ENCODE assay signal across 8 cellular contexts in genomic region chr10:101041252-101041761, GRCh38. TPM values are rescaled to one million over a fixed set of nuclear protein-coding genes. Genes with fewer than 3 reads are reported as not detected.
A peak's percentile ranks its signal among the peaks of the same experiment; 100 is the strongest.
DNase-seq lines count a peak whose midpoint lies in the region; ATAC-seq and TF ChIP-seq lines count a peak whose summit lies in the region.

No MANE protein-coding gene starts in this region.

- no peak for TF ChIP-seq POLR2A in right lobe of liver (IDR thresholded peaks at IDR 0.05)

- H3K4me3 ChIP-seq in right lobe of liver: no peak overlapping the region

- H3K36me3 ChIP-seq in right lobe of liver: peaks cover 0 to 5% (median 1%) of the 10 kb centered on the region in 4 donors

- H3K4me3 Mint-ChIP-seq in WTC11: no peak overlapping the region

- DNase-seq in 8988T (peak; percentile 71), NCI-H345 treated with DMSO at 0.1 percent for 48 hours (lab: John Stamatoyannopoulos, UW; ENCODE audit: unreplicated experiment) (peak; percentile 33), WTC11 (ENCODE audit: low spot score) (peak; percentile 87), cerebellum (ENCODE audit: low spot score) (peak; percentile 89), right lobe of liver (peak in 2 of 3 donors; percentile 67 to 80)
- DNase-seq in stimulated activated CD8-positive, alpha-beta memory T cell treated with anti-CD3 and anti-CD28 coated beads, Interleukin-15, amount 100 ng/mL, for 48 hours (ENCODE audit: low read depth in 2 of 2): peak; percentile 45 to 50

- peaks cover 0 to 12% (median 6%) of the 10 kb centered on the region in 4 donors for H3K4me1 ChIP-seq in right lobe of liver

- POLR2A ChIA-PET in WTC11 (lab: Charles Lee): interaction anchor here (0.6 to 0.7 kb wide), 2 partner anchors 31 to 35 kb away, joined by 4 to 9 read pairs; no protein-coding TSS in a partner anchor

- H3K27ac ChIP-seq in right lobe of liver: no peak overlapping the region

- TF ChIP-seq CTCF in GM12872 (IDR thresholded peaks at IDR 0.05; ENCODE audit: insufficient read depth, low read depth, low read length) (peak; percentile 85), WTC11 (IDR thresholded peaks at IDR 0.05) (peak; percentile 70), right lobe of liver (IDR thresholded peaks at IDR 0.05) (peak; percentile 66 to 90 (median 88))

- intact Hi-C loops in right lobe of liver (cut with DNase I): no loop called here

- no peaks in the 10 kb centered on the region for H3K36me3 Mint-ChIP-seq in WTC11

- WGBS in right lobe of liver (ENCODE audit: insufficient coverage, low coverage, low lambda C conversion rate, missing lambda C conversion rate): 0% methylated on average over 5 of the region's 6 CpGs

- no peak overlapping the region for H3K27ac Mint-ChIP-seq in WTC11

- peaks cover 53% of the 10 kb centered on the region for H3K27me3 Mint-ChIP-seq in WTC11 (ENCODE audit: low read depth)

- no peaks in the 10 kb centered on the region for H3K9me3 Mint-ChIP-seq in WTC11

- no peaks in the 10 kb centered on the region for H3K27me3 ChIP-seq in right lobe of liver

- ATAC-seq in HG03064 (IDR thresholded peaks at IDR 0.05; ENCODE audit: low read depth, unreplicated experiment) (peak; percentile 45), WTC11 (peak; percentile 72), right lobe of liver (peak; percentile 65 to 71 (median 68))

- CTCF ChIA-PET in WTC11 (lab: Charles Lee): interaction anchor here (0.6 to 9.7 kb wide), 37 partner anchors 9 to 1761 kb away, joined by 3 to 143 read pairs (median 6); partner anchors contain the start of genes KAZALD1, LZTS2, PDZD7 and SEMA4G

- H3K4me1 Mint-ChIP-seq in WTC11: peaks cover 20% of the 10 kb centered on the region

- no peaks in the 10 kb centered on the region for H3K9me3 ChIP-seq in right lobe of liver

TF ChIP-seq in WTC11, 78 proteins besides CTCF, POLR2A, EP300 and RAD21:
- no peak for TF ChIP-seq ESRRA (CRISPR knock-in tag; IDR thresholded peaks at IDR 0.05; ENCODE audit: borderline replicate concordance)
- TF ChIP-seq, protein P1, sequence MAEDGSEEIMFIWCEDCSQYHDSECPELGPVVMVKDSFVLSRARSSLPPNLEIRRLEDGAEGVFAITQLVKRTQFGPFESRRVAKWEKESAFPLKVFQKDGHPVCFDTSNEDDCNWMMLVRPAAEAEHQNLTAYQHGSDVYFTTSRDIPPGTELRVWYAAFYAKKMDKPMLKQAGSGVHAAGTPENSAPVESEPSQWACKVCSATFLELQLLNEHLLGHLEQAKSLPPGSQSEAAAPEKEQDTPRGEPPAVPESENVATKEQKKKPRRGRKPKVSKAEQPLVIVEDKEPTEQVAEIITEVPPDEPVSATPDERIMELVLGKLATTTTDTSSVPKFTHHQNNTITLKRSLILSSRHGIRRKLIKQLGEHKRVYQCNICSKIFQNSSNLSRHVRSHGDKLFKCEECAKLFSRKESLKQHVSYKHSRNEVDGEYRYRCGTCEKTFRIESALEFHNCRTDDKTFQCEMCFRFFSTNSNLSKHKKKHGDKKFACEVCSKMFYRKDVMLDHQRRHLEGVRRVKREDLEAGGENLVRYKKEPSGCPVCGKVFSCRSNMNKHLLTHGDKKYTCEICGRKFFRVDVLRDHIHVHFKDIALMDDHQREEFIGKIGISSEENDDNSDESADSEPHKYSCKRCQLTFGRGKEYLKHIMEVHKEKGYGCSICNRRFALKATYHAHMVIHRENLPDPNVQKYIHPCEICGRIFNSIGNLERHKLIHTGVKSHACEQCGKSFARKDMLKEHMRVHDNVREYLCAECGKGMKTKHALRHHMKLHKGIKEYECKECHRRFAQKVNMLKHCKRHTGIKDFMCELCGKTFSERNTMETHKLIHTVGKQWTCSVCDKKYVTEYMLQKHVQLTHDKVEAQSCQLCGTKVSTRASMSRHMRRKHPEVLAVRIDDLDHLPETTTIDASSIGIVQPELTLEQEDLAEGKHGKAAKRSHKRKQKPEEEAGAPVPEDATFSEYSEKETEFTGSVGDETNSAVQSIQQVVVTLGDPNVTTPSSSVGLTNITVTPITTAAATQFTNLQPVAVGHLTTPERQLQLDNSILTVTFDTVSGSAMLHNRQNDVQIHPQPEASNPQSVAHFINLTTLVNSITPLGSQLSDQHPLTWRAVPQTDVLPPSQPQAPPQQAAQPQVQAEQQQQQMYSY (CRISPR knock-in tag; IDR thresholded peaks at IDR 0.05): peak; percentile 57
- TF ChIP-seq SMAD4 (CRISPR knock-in tag; IDR thresholded peaks at IDR 0.05): no peak
- no peak for TF ChIP-seq ZSCAN18 (CRISPR knock-in tag; IDR thresholded peaks at IDR 0.05)
- no peak for TF ChIP-seq ZNF423 (CRISPR knock-in tag; IDR thresholded peaks at IDR 0.05)
- TF ChIP-seq HMGA2 (CRISPR knock-in tag; IDR thresholded peaks at IDR 0.05): no peak

RNA-seq across cellular contexts. Expression of gene SFXN3, which starts 10.3 kb away (rescaled TPM):
- total RNA-seq in WTC11 (2021) (2.5 to 5.6 TPM (median 3.2 TPM) in 3 replicates), cerebellum (47.7 TPM), right lobe of liver (10 to 100 TPM in 2 of 6 experiments, 1 to 10 TPM in 4; 4.0 to 17.0 (median 7.6) TPM)

RNA-seq across cellular contexts. Expression of gene PDZD7, which starts 10.4 kb away (rescaled TPM):
- 1.9 to 2.7 TPM (median 2.6 TPM) in 3 replicates for total RNA-seq in WTC11 (2021)
- 5.9 TPM for total RNA-seq in cerebellum
- total RNA-seq in right lobe of liver: under 1 TPM in 5 of 6 experiments, not detected in 1; 0.15 to 0.50 (median 0.20) TPM

RNA-seq across cellular contexts. Expression of gene KAZALD1, which starts 20.5 kb away (rescaled TPM):
- total RNA-seq in WTC11 (2021) (9.6 to 19.2 TPM (median 10.2 TPM) in 3 replicates), cerebellum (1.3 TPM), right lobe of liver (1 to 10 TPM in 1 of 6 experiments, under 1 TPM in 5; 0.22 to 1.1 (median 0.57) TPM)

RNA-seq across cellular contexts. Expression of gene LZTS2, which starts 41.7 kb away (rescaled TPM):
- 84.6 to 93.1 TPM (median 91.1 TPM) in 3 replicates for total RNA-seq in WTC11 (2021)
- total RNA-seq in cerebellum: 23.9 TPM
- total RNA-seq in right lobe of liver: 10 to 100 TPM in 3 of 6 experiments, 1 to 10 TPM in 3; 5.6 to 17.5 (median 11.0) TPM

RNA-seq across cellular contexts. Expression of gene TWNK, which starts 54.0 kb away (rescaled TPM):
- total RNA-seq in WTC11 (2021) (24.5 to 28.2 TPM (median 26.2 TPM) in 3 replicates), cerebellum (5.6 TPM), right lobe of liver (1 to 10 TPM; 2.9 to 8.4 (median 4.6) TPM)

Comparison
In these comparisons a context has a peak if more than half of its experiments do, and no peak if none do; other contexts are left out.
1. DNase-seq: peak in every context shown above with its lines; median percentile 89 in cerebellum; 87 in WTC11; 74 in right lobe of liver; 71 in 8988T; 48 in stimulated activated CD8-positive, alpha-beta memory T cell treated with anti-CD3 and anti-CD28 coated beads, Interleukin-15, amount 100 ng/mL, for 48 hours; 33 in NCI-H345 treated with DMSO at 0.1 percent for 48 hours.